Comparison of ENCODE assay signal across 16 cellular contexts in the genomic region with DNA sequence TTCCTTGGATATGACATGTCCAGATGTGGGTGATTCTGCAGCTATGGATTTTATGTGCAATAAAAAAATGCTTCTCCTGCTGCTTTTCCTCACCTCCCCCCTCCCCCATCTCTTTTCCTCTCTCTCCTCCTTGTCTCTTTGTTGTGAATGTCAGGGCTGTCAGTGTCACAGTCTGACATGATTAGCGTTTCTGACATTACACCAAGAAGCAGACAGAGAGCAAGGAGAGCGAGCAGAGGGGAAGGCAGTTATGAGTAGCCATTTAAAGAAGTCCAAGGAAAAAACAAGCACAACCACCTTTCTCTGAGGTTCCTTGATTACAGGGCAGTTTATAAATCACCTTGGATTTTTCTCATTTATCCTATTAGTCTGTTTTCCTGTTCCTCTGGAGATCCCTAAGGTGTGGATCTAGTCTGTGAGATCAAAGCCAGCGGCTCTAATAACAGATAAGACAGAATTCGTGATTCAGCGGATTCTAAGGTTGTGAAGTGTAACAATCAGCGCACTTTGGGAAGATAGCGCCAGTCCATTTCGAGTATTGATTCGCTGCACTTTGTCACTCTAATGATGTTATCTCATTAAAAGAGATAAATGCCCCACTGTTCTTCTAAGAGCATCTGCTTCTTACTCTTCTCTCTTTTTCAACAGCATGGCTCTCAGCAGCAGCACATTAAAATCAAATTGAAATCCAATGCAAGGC.
DNase-seq lines count a peak whose midpoint lies in the region; ATAC-seq and TF ChIP-seq lines count a peak whose summit lies in the region.
"Had no signal": no experiment of that assay in that cellular context is flagged by ENCODE, and none has a peak within 500 bp of the region (broad histone marks: within the 10 kb centered on the region; RNA-seq: fewer than 3 reads in every experiment).

No MANE protein-coding gene starts in this region.

- TF ChIP-seq CTCF in foreskin keratinocyte (conservative IDR thresholded peaks at IDR 0.05) (no peak), gastrocnemius medialis (IDR thresholded peaks at IDR 0.05 in 4 of 5, conservative IDR thresholded peaks at IDR 0.05 in 1 of 5) (no peak), upper lobe of right lung (IDR thresholded peaks at IDR 0.05) (no peak)

- DNase-seq in activated T-cell treated with anti-CD3 and anti-CD28 coated beads, Interleukin-2, amount 50 U/mL, for 4 hours, result no peak
- no peak for DNase-seq in activated T-cell treated with anti-CD3 and anti-CD28 coated beads, Interleukin-2, amount 50 U/mL, for 48 hours
- no peak for DNase-seq in SJSA1 (ENCODE audit: low read depth in 1 of 2, low spot score in 2 of 2)
- no peak for DNase-seq in foreskin keratinocyte
- DNase-seq in gastrocnemius medialis, result no peak
- no peak for DNase-seq in NCI-H774 (lab: John Stamatoyannopoulos, UW)
- no peak for DNase-seq in upper lobe of right lung
- no peak for DNase-seq in NCI-H1048 (lab: John Stamatoyannopoulos, UW)
- DNase-seq: activated CD4-positive, CD25-positive, alpha-beta regulatory T cell; brain microvascular endothelial cell; DMS153; effector CD4-positive, alpha-beta T cell; H7; lower lobe of right lung had no signal

- H3K4me1 Mint-ChIP-seq in activated T-cell treated with anti-CD3 and anti-CD28 coated beads, Interleukin-2, amount 50 U/mL, for 4 hours (ENCODE audit: low read depth), result peaks cover 78% of the 10 kb centered on the region

- in situ Hi-C loops in gastrocnemius medialis (cut with MboI; ENCODE audit: low sequenced_read_pairs in 4 of 4), result no loop called here

- no peak for ATAC-seq in activated T-cell treated with anti-CD3 and anti-CD28 coated beads, Interleukin-2, amount 50 U/mL, for 4 hours
- no peak for ATAC-seq in foreskin keratinocyte
- peak in 1 of 2 donors; percentile 16 for ATAC-seq in gastrocnemius medialis
- ATAC-seq in upper lobe of right lung, result no peak
- ATAC-seq: lower lobe of right lung had no signal

- no peak for TF ChIP-seq POLR2A in gastrocnemius medialis (IDR thresholded peaks at IDR 0.05)

- H3K9me3 Mint-ChIP-seq in activated T-cell treated with anti-CD3 and anti-CD28 coated beads, Interleukin-2, amount 50 U/mL, for 4 hours, result peaks cover 10% of the 10 kb centered on the region

- no peaks in the 10 kb centered on the region for H3K9me3 ChIP-seq in SJSA1 (replicated peaks)
- no peaks in the 10 kb centered on the region for H3K9me3 ChIP-seq in gastrocnemius medialis
- no peaks in the 10 kb centered on the region for H3K9me3 ChIP-seq in upper lobe of right lung
- H3K9me3 ChIP-seq: lower lobe of right lung, suprapubic skin had no signal

- intact Hi-C loops in gastrocnemius medialis (cut with DNase I; ENCODE audit: low total_unique reads), result loop anchor here (2.0 kb wide), 1 partner anchor 96 kb away; no protein-coding TSS in a partner anchor
- intact Hi-C loops in upper lobe of right lung (cut with DNase I), result no loop called here

- H3K27me3 Mint-ChIP-seq in activated T-cell treated with anti-CD3 and anti-CD28 coated beads, Interleukin-2, amount 50 U/mL, for 4 hours (ENCODE audit: low read depth), result no peaks in the 10 kb centered on the region

- H3K36me3 ChIP-seq in SJSA1, result no peaks in the 10 kb centered on the region
- H3K36me3 ChIP-seq in gastrocnemius medialis, result no peaks in the 10 kb centered on the region
- no peaks in the 10 kb centered on the region for H3K36me3 ChIP-seq in upper lobe of right lung
- H3K36me3 ChIP-seq: brain microvascular endothelial cell, lower lobe of right lung, suprapubic skin had no signal

- peaks cover 20% of the 10 kb centered on the region for H3K4me1 ChIP-seq in SJSA1 (replicated peaks)
- H3K4me1 ChIP-seq in foreskin keratinocyte, result peaks cover 4% of the 10 kb centered on the region
- H3K4me1 ChIP-seq in gastrocnemius medialis, result peaks cover 60 to 61% of the 10 kb centered on the region in 2 donors
- H3K4me1 ChIP-seq in upper lobe of right lung, result no peaks in the 10 kb centered on the region
- H3K4me1 ChIP-seq: suprapubic skin had no signal

- H3K27ac ChIP-seq in SJSA1 (peak overlapping the region; percentile 23; the same call in 1 of the 2 replicates), foreskin keratinocyte (peak overlapping the region; percentile 33), gastrocnemius medialis (peak overlapping the region; percentile 72 to 82 (median 78)), upper lobe of right lung (no peak overlapping the region)
- H3K27ac ChIP-seq: brain microvascular endothelial cell, lower lobe of right lung, SK-N-MC, suprapubic skin had no signal

- peak overlapping the region; percentile 19 for H3K4me3 Mint-ChIP-seq in activated T-cell treated with anti-CD3 and anti-CD28 coated beads, Interleukin-2, amount 50 U/mL, for 4 hours

- no peaks in the 10 kb centered on the region for H3K27me3 ChIP-seq in SJSA1 (replicated peaks)
- no peaks in the 10 kb centered on the region for H3K27me3 ChIP-seq in foreskin keratinocyte
- H3K27me3 ChIP-seq in gastrocnemius medialis, result no peaks in the 10 kb centered on the region
- no peaks in the 10 kb centered on the region for H3K27me3 ChIP-seq in upper lobe of right lung
- H3K27me3 ChIP-seq: brain microvascular endothelial cell, suprapubic skin had no signal

- peaks cover 40% of the 10 kb centered on the region for H3K36me3 Mint-ChIP-seq in activated T-cell treated with anti-CD3 and anti-CD28 coated beads, Interleukin-2, amount 50 U/mL, for 4 hours (ENCODE audit: insufficient read depth)

- H3K4me3 ChIP-seq in SJSA1 (no peak overlapping the region), gastrocnemius medialis (no peak overlapping the region), upper lobe of right lung (no peak overlapping the region)
- H3K4me3 ChIP-seq: lower lobe of right lung, SK-N-MC, suprapubic skin had no signal
